ENCODE assay signal across 1 cellular context in genomic region chr20:37920270-37920669, GRCh38.
A peak's percentile ranks its signal among the peaks of the same experiment; 100 is the strongest.
TF ChIP-seq lines count a peak whose summit lies in the region.

No MANE protein-coding gene starts in this region.

TF ChIP-seq in GM12878, 131 proteins besides CTCF, POLR2A, EP300 and RAD21:
- TF ChIP-seq ZNF384 (IDR thresholded peaks at IDR 0.05; ENCODE audit: borderline replicate concordance, low read depth, low read length) (no peak), MXI1 (IDR thresholded peaks at IDR 0.05; ENCODE audit: low read depth, low read length) (no peak), POLR2AphosphoS5 (IDR thresholded peaks at IDR 0.05; ENCODE audit: low read length) (no peak), PBX3 (IDR thresholded peaks at IDR 0.05; ENCODE audit: insufficient replicate concordance, low read depth, low read length) (peak; percentile 62), ATF7 (IDR thresholded peaks at IDR 0.05; ENCODE audit: low read depth) (no peak), HSF1 (IDR thresholded peaks at IDR 0.05; ENCODE audit: low read depth, low read length) (no peak), IKZF1 (conservative IDR thresholded peaks at IDR 0.05) (0 out of 2 replicates have a peak, but pooled peaks have one; percentile 14), TCF3 (IDR thresholded peaks at IDR 0.05; ENCODE audit: borderline replicate concordance, insufficient read depth, low read depth, low read length) (peak; percentile 83), GABPA (IDR thresholded peaks at IDR 0.05; ENCODE audit: low read depth) (no peak), EED (IDR thresholded peaks at IDR 0.05; ENCODE audit: low read depth) (peak; percentile 38), E4F1 (IDR thresholded peaks at IDR 0.05; ENCODE audit: borderline replicate concordance, partially characterized antibody) (no peak), BCL3 (IDR thresholded peaks at IDR 0.05; ENCODE audit: borderline replicate concordance, insufficient read depth, low read depth, low read length, poor library complexity, severe bottlenecking) (no peak), SMC3 (IDR thresholded peaks at IDR 0.05; ENCODE audit: borderline replicate concordance, low read length) (no peak), ZBTB11 (CRISPR knock-in tag; IDR thresholded peaks at IDR 0.05) (no peak), PKNOX1 (IDR thresholded peaks at IDR 0.05) (peak; percentile 61)
TF ChIP-seq in GM12878: peak in this region for 5.
